ENCODE assay signal across 1 cellular context in the genomic region with DNA sequence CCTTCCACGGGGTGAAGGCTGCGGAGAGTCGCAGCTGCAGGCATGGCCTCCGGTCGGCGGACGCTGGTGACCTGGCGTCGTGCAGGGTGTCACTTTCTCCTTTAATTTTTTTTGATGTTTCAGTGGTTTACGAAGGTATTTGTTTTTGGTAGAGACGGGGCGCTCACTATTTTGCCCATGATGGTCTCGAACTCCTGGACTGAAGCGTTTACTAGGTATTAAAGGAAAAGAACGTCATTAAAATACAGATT.
TF ChIP-seq lines count a peak whose summit lies in the region.

No MANE protein-coding gene starts in this region.

TF ChIP-seq in endothelial cell of umbilical vein, 7 proteins besides CTCF, POLR2A, EP300 and RAD21 (continued from another document):
- no peak for TF ChIP-seq POLR2AphosphoS5 (IDR thresholded peaks at IDR 0.05; ENCODE audit: insufficient read depth, low read depth, low read length)
